ENCODE assay signal across 7 cellular contexts in the genomic region with DNA sequence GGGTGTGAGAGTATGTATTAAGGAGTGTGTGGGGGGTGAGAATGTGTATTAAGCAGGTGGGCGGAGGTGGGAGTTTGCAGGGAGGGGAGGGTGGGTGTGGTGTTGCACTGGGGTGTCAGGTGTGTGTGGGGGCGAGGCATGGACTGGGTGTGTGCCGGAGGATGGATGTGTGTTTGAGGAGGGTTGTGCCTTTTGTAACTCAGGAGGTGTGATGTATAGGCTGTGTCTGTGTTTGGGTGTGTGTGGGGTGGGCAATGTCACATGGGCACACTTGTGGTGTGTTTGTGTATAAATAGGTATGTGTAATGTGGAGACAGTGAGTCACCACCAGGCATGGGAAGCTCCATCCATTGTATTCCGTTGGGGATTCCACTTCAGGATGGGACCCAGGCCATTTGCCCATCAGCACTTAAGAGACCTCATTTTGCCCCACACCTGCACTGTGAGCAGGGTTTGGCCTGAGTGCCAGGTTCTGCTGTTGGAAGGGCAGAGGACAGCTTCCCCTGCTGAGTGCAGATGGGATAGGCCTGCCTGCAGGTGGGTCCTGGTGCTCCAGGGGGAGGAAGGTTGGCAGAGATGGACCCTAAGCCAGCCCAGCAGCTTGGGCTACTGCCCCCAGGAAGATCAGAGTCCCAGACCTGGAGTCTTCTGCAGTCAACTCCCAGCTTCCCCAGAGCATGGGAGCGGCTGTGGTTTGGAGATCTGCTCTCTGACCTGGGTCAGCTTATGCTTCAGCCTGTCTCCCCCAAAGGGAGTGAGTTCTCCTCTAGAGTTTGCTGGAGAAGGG. TPM values are rescaled to one million over a fixed set of nuclear protein-coding genes. Genes with fewer than 3 reads are reported as not detected.
A peak's percentile ranks its signal among the peaks of the same experiment; 100 is the strongest.
DNase-seq lines count a peak whose midpoint lies in the region; ATAC-seq and TF ChIP-seq lines count a peak whose summit lies in the region.

No MANE protein-coding gene starts in this region.

- peaks cover 35% of the 10 kb centered on the region for H3K4me1 ChIP-seq in iPS-15b (ENCODE audit: control insufficient read depth, insufficient read depth, low read length)

- TF ChIP-seq CTCF in HFFc6 (IDR thresholded peaks at IDR 0.05): 0 out of 2 replicates have a peak, but pooled peaks have one; percentile 7

- no peaks in the 10 kb centered on the region for H3K9me3 ChIP-seq in iPS-15b (ENCODE audit: control insufficient read depth, insufficient read depth, low read length)

- H3K36me3 ChIP-seq in iPS-15b (ENCODE audit: control insufficient read depth, insufficient read depth, low read length): no peaks in the 10 kb centered on the region

- H3K9ac ChIP-seq in iPS-15b (ENCODE audit: low read depth, low read length): no peak overlapping the region

- no peaks in the 10 kb centered on the region for H3K9me3 Mint-ChIP-seq in HFFc6
- no peaks in the 10 kb centered on the region for H3K9me3 Mint-ChIP-seq in activated naive CD8-positive, alpha-beta T cell treated with anti-CD3 and anti-CD28 coated beads for 36 hours
- H3K9me3 Mint-ChIP-seq in stimulated activated naive B cell treated with anti-CD40 and anti-IgM and Interleukin-4, amounts not matched to agents 10 μg/mL and 1 μg/mL and 100 μg/mL, for 72 hours: no peaks in the 10 kb centered on the region

- DNase-seq in HFFc6 (peak; percentile 35), NCI-H526 treated with DMSO at 0.1 percent for 48 hours (lab: John Stamatoyannopoulos, UW) (no peak), DMS 273 (lab: John Stamatoyannopoulos, UW; ENCODE audit: unreplicated experiment) (no peak)
- no peak for DNase-seq in activated naive CD8-positive, alpha-beta T cell treated with anti-CD3 and anti-CD28 coated beads for 36 hours
- no peak for DNase-seq in stimulated activated naive B cell treated with anti-CD40 and anti-IgM and Interleukin-4, amounts not matched to agents 10 μg/mL and 1 μg/mL and 100 μg/mL, for 72 hours

- H3K27me3 ChIP-seq in iPS-15b (ENCODE audit: control insufficient read depth, insufficient read depth, low read length): peaks cover 3% of the 10 kb centered on the region

- H3K4me1 Mint-ChIP-seq in HFFc6 (ENCODE audit: low read depth): peaks cover 63% of the 10 kb centered on the region
- H3K4me1 Mint-ChIP-seq in activated naive CD8-positive, alpha-beta T cell treated with anti-CD3 and anti-CD28 coated beads for 36 hours: peaks cover 8% of the 10 kb centered on the region
- peaks cover 11 to 24% of the 10 kb centered on the region in 2 donors for H3K4me1 Mint-ChIP-seq in stimulated activated naive B cell treated with anti-CD40 and anti-IgM and Interleukin-4, amounts not matched to agents 10 μg/mL and 1 μg/mL and 100 μg/mL, for 72 hours

- peak overlapping the region; percentile 55 for H3K4me3 ChIP-seq in iPS-15b (ENCODE audit: low read depth, low read length)

- H3K27me3 Mint-ChIP-seq in HFFc6 (ENCODE audit: insufficient read depth): no peaks in the 10 kb centered on the region; the same call in 1 of the 2 replicates
- H3K27me3 Mint-ChIP-seq in activated naive CD8-positive, alpha-beta T cell treated with anti-CD3 and anti-CD28 coated beads for 36 hours: peaks cover 57% of the 10 kb centered on the region
- H3K27me3 Mint-ChIP-seq in stimulated activated naive B cell treated with anti-CD40 and anti-IgM and Interleukin-4, amounts not matched to agents 10 μg/mL and 1 μg/mL and 100 μg/mL, for 72 hours: peaks cover 67 to 86% of the 10 kb centered on the region in 2 donors

- peak overlapping the region; percentile 81 for H3K4me3 Mint-ChIP-seq in HFFc6
- peak overlapping the region; percentile 50 for H3K4me3 Mint-ChIP-seq in activated naive CD8-positive, alpha-beta T cell treated with anti-CD3 and anti-CD28 coated beads for 36 hours
- peak overlapping the region; percentile 60 to 72 for H3K4me3 Mint-ChIP-seq in stimulated activated naive B cell treated with anti-CD40 and anti-IgM and Interleukin-4, amounts not matched to agents 10 μg/mL and 1 μg/mL and 100 μg/mL, for 72 hours

- peak overlapping the region; percentile 76 for H3K27ac Mint-ChIP-seq in HFFc6
- no peak overlapping the region for H3K27ac Mint-ChIP-seq in activated naive CD8-positive, alpha-beta T cell treated with anti-CD3 and anti-CD28 coated beads for 36 hours
- no peak overlapping the region for H3K27ac Mint-ChIP-seq in stimulated activated naive B cell treated with anti-CD40 and anti-IgM and Interleukin-4, amounts not matched to agents 10 μg/mL and 1 μg/mL and 100 μg/mL, for 72 hours

- no peak for ATAC-seq in stimulated activated naive B cell treated with anti-CD40 and anti-IgM and Interleukin-4, amounts not matched to agents 10 μg/mL and 1 μg/mL and 100 μg/mL, for 72 hours (replicated peaks)
- no peak for ATAC-seq in GM19351 (IDR thresholded peaks at IDR 0.05; ENCODE audit: unreplicated experiment)

- no peaks in the 10 kb centered on the region for H3K36me3 Mint-ChIP-seq in HFFc6 (ENCODE audit: low read depth)
- no peaks in the 10 kb centered on the region for H3K36me3 Mint-ChIP-seq in activated naive CD8-positive, alpha-beta T cell treated with anti-CD3 and anti-CD28 coated beads for 36 hours
- no peaks in the 10 kb centered on the region for H3K36me3 Mint-ChIP-seq in stimulated activated naive B cell treated with anti-CD40 and anti-IgM and Interleukin-4, amounts not matched to agents 10 μg/mL and 1 μg/mL and 100 μg/mL, for 72 hours

RNA-seq across cellular contexts. Expression of gene UNC5B, which starts 5.9 kb away (rescaled TPM):
- total RNA-seq in HFFc6 (2021; fragmentation: NEBNext Ultra II Directional; extraction: Animal tissue kit (Norgen Biotek cat#: 25700)): 10 to 100 TPM in 1 of 6 experiments, 1 to 10 TPM in 5; 5.2 to 11.6 (median 5.7) TPM
- under 1 TPM in 1 of 2 experiments, not detected in 1; 0.04 TPM for total RNA-seq in activated naive CD8-positive, alpha-beta T cell treated with anti-CD3 and anti-CD28 coated beads for 36 hours

Comparison
In these comparisons a context has a peak if more than half of its experiments do, and no peak if none do; other contexts are left out.
1. RNA of gene UNC5B, which starts 5.9 kb away (total RNA-seq): 5.2 to 11.6 TPM in HFFc6; 0.04 TPM in activated naive CD8-positive, alpha-beta T cell treated with anti-CD3 and anti-CD28 coated beads for 36 hours; every median in the first group is over 4 times any median in the second.
2. Peak in every context shown above with its lines, with median percentiles within 50 percentile points of each other: H3K4me3 Mint-ChIP-seq.